Comparison of ENCODE assay signal across 19 cellular contexts in the genomic region with DNA sequence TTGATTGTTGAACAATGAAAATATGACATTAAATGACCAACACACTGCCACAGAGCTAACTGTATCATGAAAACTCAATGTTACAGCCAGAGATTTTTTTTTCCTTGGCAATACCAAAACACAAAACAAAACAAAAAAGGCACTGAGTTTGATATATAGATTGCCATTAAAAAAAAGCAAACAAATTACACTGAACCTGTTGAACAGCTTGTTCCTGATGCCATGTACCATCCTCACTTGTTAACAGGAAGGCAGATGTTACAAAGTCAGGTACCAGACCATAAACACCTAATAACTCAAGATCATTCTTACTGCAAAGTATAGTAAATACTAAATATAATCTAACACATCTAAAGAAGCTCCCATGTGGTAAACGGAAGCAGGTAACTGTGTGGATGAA.
"Had no signal": no experiment of that assay in that cellular context is flagged by ENCODE, and none has a peak within 500 bp of the region (broad histone marks: within the 10 kb centered on the region; RNA-seq: fewer than 3 reads in every experiment).

No MANE protein-coding gene starts in this region.

- H3K9me3 Mint-ChIP-seq: naive thymus-derived CD4-positive, alpha-beta T cell; nephron; stimulated activated effector memory CD8-positive, alpha-beta T cell treated with anti-CD3 and anti-CD28 coated beads, Interleukin-12 subunit alpha, Interleukin-12 subunit beta, amount 100 ng/mL, for 72 hours; type B pancreatic cell had no signal

- DNase-seq: dorsolateral prefrontal cortex; effector CD4-positive, alpha-beta T cell; heart left ventricle; left cardiac atrium; left lung; mesendoderm; midbrain; naive thymus-derived CD4-positive, alpha-beta T cell; nucleus accumbens; stimulated activated CD4-positive, alpha-beta T cell treated with anti-CD3 and anti-CD28 coated beads, Interleukin-2, amount 100 ng/mL, for 24 hours; stimulated activated CD4-positive, alpha-beta T cell treated with anti-CD3 and anti-CD28 coated beads, Interleukin-4, amount 100 ng/mL, for 24 hours; stimulated activated naive CD8-positive, alpha-beta T cell treated with anti-CD3 and anti-CD28 coated beads, Interleukin-15, Interleukin-2, amounts not matched to agents 100 U/mL and 50 U/mL, for 24 hours; substantia nigra; testis; tibial artery had no signal

- H3K4me3 Mint-ChIP-seq: nephron; stimulated activated effector memory CD8-positive, alpha-beta T cell treated with anti-CD3 and anti-CD28 coated beads, Interleukin-12 subunit alpha, Interleukin-12 subunit beta, amount 100 ng/mL, for 72 hours; type B pancreatic cell had no signal

- H3K36me3 Mint-ChIP-seq: type B pancreatic cell had no signal

- H3K4me1 Mint-ChIP-seq: nephron had no signal

- H3K27me3 Mint-ChIP-seq: naive thymus-derived CD4-positive, alpha-beta T cell; type B pancreatic cell had no signal

- H3K27ac Mint-ChIP-seq: nephron; stimulated activated effector memory CD8-positive, alpha-beta T cell treated with anti-CD3 and anti-CD28 coated beads, Interleukin-12 subunit alpha, Interleukin-12 subunit beta, amount 100 ng/mL, for 72 hours; type B pancreatic cell had no signal

- ATAC-seq: heart left ventricle; left cardiac atrium; left lung; naive thymus-derived CD4-positive, alpha-beta T cell; sciatic nerve; stimulated activated effector memory CD8-positive, alpha-beta T cell treated with anti-CD3 and anti-CD28 coated beads, Interleukin-12 subunit alpha, Interleukin-12 subunit beta, amount 100 ng/mL, for 72 hours; stimulated activated naive CD8-positive, alpha-beta T cell treated with anti-CD3 and anti-CD28 coated beads, Interleukin-15, Interleukin-2, amounts not matched to agents 100 U/mL and 50 U/mL, for 24 hours had no signal
